In the genomic region with DNA sequence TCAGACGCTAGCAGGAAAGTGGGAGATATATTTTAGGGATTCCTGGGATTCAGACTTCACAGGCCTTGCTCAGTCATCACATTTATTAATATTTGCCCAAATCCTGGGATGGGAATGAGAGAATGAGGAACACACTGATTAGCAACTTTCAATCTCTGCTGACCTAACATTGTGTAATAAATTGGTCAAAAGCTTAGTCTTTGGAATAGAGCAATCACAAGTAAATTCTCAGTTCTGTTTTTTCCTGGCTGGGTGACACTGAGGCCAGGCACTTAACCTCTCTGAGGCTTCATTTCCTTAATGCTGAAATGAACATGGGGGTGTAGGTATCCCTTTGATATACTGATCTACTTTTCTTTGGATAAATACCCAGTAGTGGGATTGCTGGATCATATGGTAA, we compare ENCODE assay signal across 14 cellular contexts.
"Had no signal": no experiment of that assay in that cellular context is flagged by ENCODE, and none has a peak within 500 bp of the region (broad histone marks: within the 10 kb centered on the region; RNA-seq: fewer than 3 reads in every experiment).

No MANE protein-coding gene starts in this region.

- H3K9me3 Mint-ChIP-seq: activated naive CD4-positive, alpha-beta T cell treated with anti-CD3 and anti-CD28 coated beads for 36 hours; stimulated activated effector memory CD8-positive, alpha-beta T cell treated with anti-CD3 and anti-CD28 coated beads, Interleukin-12 subunit alpha, Interleukin-12 subunit beta, amount 100 ng/mL, for 72 hours had no signal

- H3K36me3 Mint-ChIP-seq: stimulated activated effector memory CD8-positive, alpha-beta T cell treated with anti-CD3 and anti-CD28 coated beads, Interleukin-12 subunit alpha, Interleukin-12 subunit beta, amount 100 ng/mL, for 72 hours had no signal

- H3K4me1 ChIP-seq: gastrocnemius medialis had no signal

- H3K27ac Mint-ChIP-seq: activated naive CD4-positive, alpha-beta T cell treated with anti-CD3 and anti-CD28 coated beads for 36 hours; mesothelial cell of epicardium; stimulated activated effector memory CD8-positive, alpha-beta T cell treated with anti-CD3 and anti-CD28 coated beads, Interleukin-12 subunit alpha, Interleukin-12 subunit beta, amount 100 ng/mL, for 72 hours had no signal

- H3K4me3 ChIP-seq: gastrocnemius medialis, heart right ventricle, skin epidermis, tibial nerve had no signal

- H3K27ac ChIP-seq: gastrocnemius medialis, heart right ventricle, skin epidermis, tibial nerve had no signal

- H3K9me3 ChIP-seq: gastrocnemius medialis had no signal

- H3K36me3 ChIP-seq: gastrocnemius medialis, heart right ventricle, tibial nerve had no signal

- DNase-seq: activated CD4-positive, alpha-beta T cell treated with anti-CD3 and anti-CD28 coated beads for 48 hours; activated naive CD4-positive, alpha-beta T cell treated with anti-CD3 and anti-CD28 coated beads for 36 hours; effector CD4-positive, alpha-beta T cell; gastrocnemius medialis; heart right ventricle; kidney; posterior cingulate gyrus; T-helper 1 cell had no signal

- H3K4me1 Mint-ChIP-seq: mesothelial cell of epicardium; stimulated activated effector memory CD8-positive, alpha-beta T cell treated with anti-CD3 and anti-CD28 coated beads, Interleukin-12 subunit alpha, Interleukin-12 subunit beta, amount 100 ng/mL, for 72 hours had no signal

- ATAC-seq: stimulated activated effector memory CD8-positive, alpha-beta T cell treated with anti-CD3 and anti-CD28 coated beads, Interleukin-12 subunit alpha, Interleukin-12 subunit beta, amount 100 ng/mL, for 72 hours had no signal

- H3K4me3 Mint-ChIP-seq: activated naive CD4-positive, alpha-beta T cell treated with anti-CD3 and anti-CD28 coated beads for 36 hours; mesothelial cell of epicardium; stimulated activated effector memory CD8-positive, alpha-beta T cell treated with anti-CD3 and anti-CD28 coated beads, Interleukin-12 subunit alpha, Interleukin-12 subunit beta, amount 100 ng/mL, for 72 hours had no signal

- FAIRE-seq: astrocyte, colon, kidney had no signal

- H3K27me3 ChIP-seq: gastrocnemius medialis, heart right ventricle, tibial nerve had no signal
